ENCODE assay signal across 17 cellular contexts in the genomic region with DNA sequence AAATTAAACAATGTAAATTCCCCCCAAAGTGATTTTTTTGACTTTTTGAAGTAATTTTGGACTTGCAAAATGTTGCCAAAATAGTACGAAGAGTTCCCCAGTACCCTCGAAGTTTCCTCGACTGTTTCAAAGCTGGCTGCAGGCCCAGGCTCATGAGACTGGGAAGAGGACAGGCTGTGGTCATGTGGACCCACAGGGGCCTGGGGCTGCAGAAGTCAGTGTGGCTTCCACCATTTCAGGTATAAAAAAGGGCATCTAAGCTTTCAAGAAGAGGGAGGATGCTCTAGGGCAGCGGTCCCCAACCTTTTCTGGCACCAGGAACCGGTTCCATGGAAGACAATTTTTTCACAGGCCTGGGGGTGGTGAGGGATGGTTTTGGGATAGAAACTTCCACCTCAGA.
DNase-seq lines count a peak whose midpoint lies in the region; ATAC-seq and TF ChIP-seq lines count a peak whose summit lies in the region.
"Had no signal": no experiment of that assay in that cellular context is flagged by ENCODE, and none has a peak within 500 bp of the region (broad histone marks: within the 10 kb centered on the region; RNA-seq: fewer than 3 reads in every experiment).

No MANE protein-coding gene starts in this region.

- H3K27me3 ChIP-seq in RWPE2 (ENCODE audit: insufficient read depth, poor library complexity, severe bottlenecking): no peaks in the 10 kb centered on the region
- no peaks in the 10 kb centered on the region for H3K27me3 ChIP-seq in Karpas-422 (ENCODE audit: low read length)
- H3K27me3 ChIP-seq: BE2C had no signal

- no peaks in the 10 kb centered on the region for H3K27me3 Mint-ChIP-seq in activated CD8-positive, alpha-beta memory T cell treated with anti-CD3 and anti-CD28 coated beads, Interleukin-2, amount 10 ng/mL, durations not matched to agents 7 days and 5 days
- H3K27me3 Mint-ChIP-seq in memory B cell: no peaks in the 10 kb centered on the region
- H3K27me3 Mint-ChIP-seq in stimulated activated memory B cell treated with anti-CD40 and anti-IgM and Interleukin-4, amounts not matched to agents 10 μg/mL and 1 μg/mL and 100 μg/mL, for 72 hours: no peaks in the 10 kb centered on the region
- H3K27me3 Mint-ChIP-seq: CD4-positive, CD25-positive, alpha-beta regulatory T cell had no signal

- H3K36me3 ChIP-seq in RWPE2 (ENCODE audit: low read depth) (peaks cover 76% of the 10 kb centered on the region), Karpas-422 (ENCODE audit: insufficient read depth, low read length) (no peaks in the 10 kb centered on the region)

- no peak overlapping the region for H3K4me2 ChIP-seq in Karpas-422 (ENCODE audit: low read depth, low read length, poor library complexity, severe bottlenecking)
- H3K4me2 ChIP-seq: PC-9 had no signal

- DNase-seq in activated CD8-positive, alpha-beta memory T cell treated with anti-CD3 and anti-CD28 coated beads, Interleukin-2, amount 10 ng/mL, durations not matched to agents 7 days and 5 days: no peak
- no peak for DNase-seq in activated CD8-positive, alpha-beta memory T cell treated with anti-CD3 and anti-CD28 coated beads for 24 hours
- DNase-seq in RWPE2 (ENCODE audit: low spot score) (peak; percentile 59), memory B cell (ENCODE audit: low spot score in 2 of 2) (no peak), MV-4-11 (lab: John Stamatoyannopoulos, UW) (no peak), Karpas-422 (no peak)
- DNase-seq: BE2C; CD4-positive, CD25-positive, alpha-beta regulatory T cell; COR-L47; DMS 273 treated with DMSO at 0.1 percent for 48 hours; DND-41; NCI-H1105 treated with DMSO at 0.1 percent for 48 hours; NCI-H1694; NCI-H2081 treated with DMSO at 0.1 percent for 48 hours; NCI-H526; PC-9 had no signal

- no peak overlapping the region for H2AFZ ChIP-seq in Karpas-422 (ENCODE audit: low read length)
- H2AFZ ChIP-seq: PC-9 had no signal

- no peaks in the 10 kb centered on the region for H3K79me2 ChIP-seq in Karpas-422 (ENCODE audit: low read length)

- H3K9ac ChIP-seq in Karpas-422 (ENCODE audit: low read length): no peak overlapping the region

- H3K4me1 Mint-ChIP-seq in activated CD8-positive, alpha-beta memory T cell treated with anti-CD3 and anti-CD28 coated beads, Interleukin-2, amount 10 ng/mL, durations not matched to agents 7 days and 5 days: peaks cover 7% of the 10 kb centered on the region
- peaks cover 27% of the 10 kb centered on the region for H3K4me1 Mint-ChIP-seq in memory B cell
- peaks cover 45% of the 10 kb centered on the region for H3K4me1 Mint-ChIP-seq in stimulated activated memory B cell treated with anti-CD40 and anti-IgM and Interleukin-4, amounts not matched to agents 10 μg/mL and 1 μg/mL and 100 μg/mL, for 72 hours

- no peak for ATAC-seq in activated CD8-positive, alpha-beta memory T cell treated with anti-CD3 and anti-CD28 coated beads, Interleukin-2, amount 10 ng/mL, durations not matched to agents 7 days and 5 days
- no peak for ATAC-seq in RWPE2 (ENCODE audit: low read depth)
- no peak for ATAC-seq in memory B cell (ENCODE audit: low read depth)
- ATAC-seq in stimulated activated memory B cell treated with anti-CD40 and anti-IgM and Interleukin-4, amounts not matched to agents 10 μg/mL and 1 μg/mL and 100 μg/mL, for 72 hours: no peak

- H3K4me3 ChIP-seq in RWPE2 (ENCODE audit: severe bottlenecking) (no peak overlapping the region), Karpas-422 (ENCODE audit: low read length) (no peak overlapping the region)
- H3K4me3 ChIP-seq: PC-9 had no signal

- no peak overlapping the region for H3K4me3 Mint-ChIP-seq in activated CD8-positive, alpha-beta memory T cell treated with anti-CD3 and anti-CD28 coated beads, Interleukin-2, amount 10 ng/mL, durations not matched to agents 7 days and 5 days
- no peak overlapping the region for H3K4me3 Mint-ChIP-seq in memory B cell
- no peak overlapping the region for H3K4me3 Mint-ChIP-seq in stimulated activated memory B cell treated with anti-CD40 and anti-IgM and Interleukin-4, amounts not matched to agents 10 μg/mL and 1 μg/mL and 100 μg/mL, for 72 hours
- H3K4me3 Mint-ChIP-seq: CD4-positive, CD25-positive, alpha-beta regulatory T cell had no signal

- no peak for TF ChIP-seq CTCF in RWPE2 (IDR thresholded peaks at IDR 0.05; ENCODE audit: poor library complexity, severe bottlenecking)

- H4K20me1 ChIP-seq in Karpas-422 (ENCODE audit: insufficient read depth, low read depth, low read length): 0 out of 2 replicates have a peak, but pooled peaks cover 3% of the 10 kb centered on the region

- CTCF ChIA-PET in activated CD8-positive, alpha-beta memory T cell treated with anti-CD3 and anti-CD28 coated beads, Interleukin-2, amount 10 ng/mL, durations not matched to agents 7 days and 5 days (lab: Charles Lee): interaction anchor here (1.6 to 2.3 kb wide), 3 partner anchors 10 to 121 kb away, joined by 3 to 6 read pairs (median 4); no protein-coding TSS in a partner anchor

- H3K9me2 ChIP-seq in Karpas-422 (replicated peaks; ENCODE audit: insufficient read depth, low read length): no peaks in the 10 kb centered on the region

- H3K9me3 ChIP-seq in RWPE2 (ENCODE audit: severe bottlenecking) (no peaks in the 10 kb centered on the region), Karpas-422 (ENCODE audit: low read length) (no peaks in the 10 kb centered on the region)
- H3K9me3 ChIP-seq: BE2C had no signal

- H3K27ac Mint-ChIP-seq in activated CD8-positive, alpha-beta memory T cell treated with anti-CD3 and anti-CD28 coated beads, Interleukin-2, amount 10 ng/mL, durations not matched to agents 7 days and 5 days: peak overlapping the region; percentile 37
- peak overlapping the region; percentile 28 for H3K27ac Mint-ChIP-seq in memory B cell
- peak overlapping the region; percentile 41 for H3K27ac Mint-ChIP-seq in stimulated activated memory B cell treated with anti-CD40 and anti-IgM and Interleukin-4, amounts not matched to agents 10 μg/mL and 1 μg/mL and 100 μg/mL, for 72 hours

- H3K4me1 ChIP-seq in RWPE2 (ENCODE audit: insufficient read depth, poor library complexity, severe bottlenecking) (peaks cover 19% of the 10 kb centered on the region), Karpas-422 (ENCODE audit: low read length) (no peaks in the 10 kb centered on the region; the same call in 1 of the 2 replicates)
- H3K4me1 ChIP-seq: BE2C had no signal

- H3K27ac ChIP-seq in RWPE2 (ENCODE audit: poor library complexity, severe bottlenecking) (no peak overlapping the region), Karpas-422 (ENCODE audit: low read length) (no peak overlapping the region)
- H3K27ac ChIP-seq: PC-9 had no signal

- H3K36me3 Mint-ChIP-seq in activated CD8-positive, alpha-beta memory T cell treated with anti-CD3 and anti-CD28 coated beads, Interleukin-2, amount 10 ng/mL, durations not matched to agents 7 days and 5 days: peaks cover 36% of the 10 kb centered on the region
- H3K36me3 Mint-ChIP-seq in memory B cell: peaks cover 26% of the 10 kb centered on the region
- H3K36me3 Mint-ChIP-seq in stimulated activated memory B cell treated with anti-CD40 and anti-IgM and Interleukin-4, amounts not matched to agents 10 μg/mL and 1 μg/mL and 100 μg/mL, for 72 hours: peaks cover 71% of the 10 kb centered on the region

- no peaks in the 10 kb centered on the region for H3K9me3 Mint-ChIP-seq in activated CD8-positive, alpha-beta memory T cell treated with anti-CD3 and anti-CD28 coated beads, Interleukin-2, amount 10 ng/mL, durations not matched to agents 7 days and 5 days (ENCODE audit: low read depth)
- H3K9me3 Mint-ChIP-seq in memory B cell: no peaks in the 10 kb centered on the region
- no peaks in the 10 kb centered on the region for H3K9me3 Mint-ChIP-seq in stimulated activated memory B cell treated with anti-CD40 and anti-IgM and Interleukin-4, amounts not matched to agents 10 μg/mL and 1 μg/mL and 100 μg/mL, for 72 hours
- H3K9me3 Mint-ChIP-seq: CD4-positive, CD25-positive, alpha-beta regulatory T cell had no signal
